ENCODE assay signal across 13 cellular contexts in the genomic region with DNA sequence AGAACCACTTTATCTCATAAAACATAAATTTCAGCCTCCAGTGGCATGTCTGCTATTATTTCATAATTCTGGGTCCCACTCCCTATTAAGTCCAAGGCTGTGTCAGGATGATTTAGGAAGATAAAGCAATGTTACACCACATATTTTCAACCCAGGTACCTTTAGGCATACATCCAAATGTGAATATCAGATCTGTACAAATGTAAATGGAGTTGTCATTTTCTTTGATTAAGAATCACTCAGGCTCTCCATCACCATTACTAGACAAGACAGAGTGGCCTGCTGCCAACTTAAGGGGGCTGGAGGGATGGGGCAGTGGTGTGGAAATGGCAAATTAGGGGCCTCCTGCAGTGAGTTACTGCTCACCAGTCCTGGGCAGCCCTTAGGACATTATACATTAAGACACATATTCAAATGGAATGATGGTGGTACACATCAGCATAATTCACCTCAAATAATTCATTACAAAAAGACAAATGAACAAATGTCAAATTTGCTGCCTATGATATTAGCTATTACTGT.
DNase-seq lines count a peak whose midpoint lies in the region; ATAC-seq and TF ChIP-seq lines count a peak whose summit lies in the region.
"Had no signal": no experiment of that assay in that cellular context is flagged by ENCODE, and none has a peak within 500 bp of the region (broad histone marks: within the 10 kb centered on the region; RNA-seq: fewer than 3 reads in every experiment).

No MANE protein-coding gene starts in this region.

- no peak for TF ChIP-seq POLR2A in adrenal gland (IDR thresholded peaks at IDR 0.05)

- no peaks in the 10 kb centered on the region for H3K27me3 ChIP-seq in naive thymus-derived CD4-positive, alpha-beta T cell (ENCODE audit: control insufficient read depth in 2 of 2, insufficient read depth in 2 of 2, low read length in 2 of 2)
- H3K27me3 ChIP-seq in adrenal gland = no peaks in the 10 kb centered on the region
- H3K27me3 ChIP-seq in MG63 = no peaks in the 10 kb centered on the region
- H3K27me3 ChIP-seq: hepatocyte, stomach had no signal

- DNase-seq in activated T-cell treated with anti-CD3 and anti-CD28 coated beads, Interleukin-2, amount 50 U/mL, for 72 hours = no peak
- DNase-seq in activated T-cell treated with anti-CD3 and anti-CD28 coated beads, Interleukin-2, amount 50 U/mL, for 1 hour = no peak
- no peak for DNase-seq in naive thymus-derived CD4-positive, alpha-beta T cell
- DNase-seq in adrenal gland = no peak
- no peak for DNase-seq in amygdala (lab: John Stamatoyannopoulos, UW)
- DNase-seq in MG63 = no peak
- DNase-seq: mammary epithelial cell, NCI-H1694, posterior cingulate gyrus, stomach had no signal

- intact Hi-C loops in naive thymus-derived CD4-positive, alpha-beta T cell (cut with micrococcal nuclease) = loop anchor here (2.0 kb wide), 1 partner anchor 18 kb away; no protein-coding TSS in a partner anchor
- intact Hi-C loops in adrenal gland (cut with DNase I) = no loop called here

- H3K27me3 Mint-ChIP-seq in activated T-cell treated with anti-CD3 and anti-CD28 coated beads, Interleukin-2, amount 50 U/mL, for 72 hours (ENCODE audit: low read depth) = no peaks in the 10 kb centered on the region
- H3K27me3 Mint-ChIP-seq in naive thymus-derived CD4-positive, alpha-beta T cell = no peaks in the 10 kb centered on the region

- no peaks in the 10 kb centered on the region for H3K9me3 ChIP-seq in naive thymus-derived CD4-positive, alpha-beta T cell (ENCODE audit: control insufficient read depth in 2 of 3, low read length in 3 of 3)
- no peaks in the 10 kb centered on the region for H3K9me3 ChIP-seq in adrenal gland (replicated peaks in 1 of 3)
- H3K9me3 ChIP-seq in MG63 = no peaks in the 10 kb centered on the region
- H3K9me3 ChIP-seq: stomach had no signal

- H3K27ac ChIP-seq in naive thymus-derived CD4-positive, alpha-beta T cell (ENCODE audit: low read depth, low read length) = peak overlapping the region; percentile 43
- H3K27ac ChIP-seq in adrenal gland = no peak overlapping the region
- H3K27ac ChIP-seq: hepatocyte, stomach had no signal

- no peaks in the 10 kb centered on the region for H3K36me3 Mint-ChIP-seq in activated T-cell treated with anti-CD3 and anti-CD28 coated beads, Interleukin-2, amount 50 U/mL, for 72 hours (ENCODE audit: insufficient read depth in 2 of 2)
- peaks cover 0 to 36% (median 0%) of the 10 kb centered on the region in 5 donors for H3K36me3 Mint-ChIP-seq in naive thymus-derived CD4-positive, alpha-beta T cell

- peaks cover 45 to 59% of the 10 kb centered on the region in 2 donors for H3K4me1 ChIP-seq in naive thymus-derived CD4-positive, alpha-beta T cell (ENCODE audit: control insufficient read depth in 2 of 2, insufficient read depth in 2 of 2, low read length in 2 of 2)
- no peaks in the 10 kb centered on the region for H3K4me1 ChIP-seq in adrenal gland (replicated peaks in 1 of 2)
- H3K4me1 ChIP-seq: stomach had no signal

- no peak overlapping the region for H3K4me3 Mint-ChIP-seq in activated T-cell treated with anti-CD3 and anti-CD28 coated beads, Interleukin-2, amount 50 U/mL, for 72 hours
- peak overlapping the region in 1 of 10 donors; percentile 12 for H3K4me3 Mint-ChIP-seq in naive thymus-derived CD4-positive, alpha-beta T cell

- ATAC-seq in activated T-cell treated with anti-CD3 and anti-CD28 coated beads, Interleukin-2, amount 50 U/mL, for 72 hours (replicated peaks in 1 of 2) = peak; percentile 4 to 13
- ATAC-seq in GM21529 (IDR thresholded peaks at IDR 0.05; ENCODE audit: unreplicated experiment) (peak; percentile 21), HG03103 (IDR thresholded peaks at IDR 0.05; ENCODE audit: low read depth, unreplicated experiment) (peak; percentile 4)
- no peak for ATAC-seq in naive thymus-derived CD4-positive, alpha-beta T cell

- peak overlapping the region; percentile 3 for H3K4me3 ChIP-seq in naive thymus-derived CD4-positive, alpha-beta T cell (ENCODE audit: low read length)
- H3K4me3 ChIP-seq in adrenal gland (no peak overlapping the region), MG63 (no peak overlapping the region)
- H3K4me3 ChIP-seq: hepatocyte, stomach had no signal

- POLR2A ChIA-PET in naive thymus-derived CD4-positive, alpha-beta T cell (lab: Charles Lee) = interaction anchor here (1.0 to 2.8 kb wide), 7 partner anchors 9 to 211 kb away, joined by 3 to 16 read pairs (median 4); a partner anchor contains a TSS

- H3K4me1 Mint-ChIP-seq in activated T-cell treated with anti-CD3 and anti-CD28 coated beads, Interleukin-2, amount 50 U/mL, for 72 hours (ENCODE audit: low read depth) = peaks cover 53% of the 10 kb centered on the region
- H3K4me1 Mint-ChIP-seq in naive thymus-derived CD4-positive, alpha-beta T cell = peaks cover 25 to 45% (median 40%) of the 10 kb centered on the region in 7 donors

- peaks cover 0 to 2% of the 10 kb centered on the region in 2 donors for H3K9me3 Mint-ChIP-seq in activated T-cell treated with anti-CD3 and anti-CD28 coated beads, Interleukin-2, amount 50 U/mL, for 72 hours
- peaks cover 0 to 2% (median 0%) of the 10 kb centered on the region in 11 donors for H3K9me3 Mint-ChIP-seq in naive thymus-derived CD4-positive, alpha-beta T cell

- no peak for TF ChIP-seq CTCF in adrenal gland (IDR thresholded peaks at IDR 0.05)

- no peaks in the 10 kb centered on the region for H3K36me3 ChIP-seq in naive thymus-derived CD4-positive, alpha-beta T cell (ENCODE audit: control insufficient read depth in 2 of 3, insufficient read depth in 3 of 3, low read length in 3 of 3)
- H3K36me3 ChIP-seq in adrenal gland (replicated peaks in 1 of 2) = no peaks in the 10 kb centered on the region
- no peaks in the 10 kb centered on the region for H3K36me3 ChIP-seq in MG63
- H3K36me3 ChIP-seq: stomach had no signal

- CTCF ChIA-PET in naive thymus-derived CD4-positive, alpha-beta T cell (lab: Charles Lee) = no interaction called here

- H3K27ac Mint-ChIP-seq in activated T-cell treated with anti-CD3 and anti-CD28 coated beads, Interleukin-2, amount 50 U/mL, for 72 hours = no peak overlapping the region
- peak overlapping the region in 1 of 9 donors; percentile 44 for H3K27ac Mint-ChIP-seq in naive thymus-derived CD4-positive, alpha-beta T cell

Comparison
In these comparisons a context has a peak if more than half of its experiments do, and no peak if none do; other contexts are left out.
1. intact Hi-C loops: an anchor here in naive thymus-derived CD4-positive, alpha-beta T cell (2.0 kb wide); none called in adrenal gland.